Comparison of ENCODE assay signal across 21 cellular contexts in the genomic region with DNA sequence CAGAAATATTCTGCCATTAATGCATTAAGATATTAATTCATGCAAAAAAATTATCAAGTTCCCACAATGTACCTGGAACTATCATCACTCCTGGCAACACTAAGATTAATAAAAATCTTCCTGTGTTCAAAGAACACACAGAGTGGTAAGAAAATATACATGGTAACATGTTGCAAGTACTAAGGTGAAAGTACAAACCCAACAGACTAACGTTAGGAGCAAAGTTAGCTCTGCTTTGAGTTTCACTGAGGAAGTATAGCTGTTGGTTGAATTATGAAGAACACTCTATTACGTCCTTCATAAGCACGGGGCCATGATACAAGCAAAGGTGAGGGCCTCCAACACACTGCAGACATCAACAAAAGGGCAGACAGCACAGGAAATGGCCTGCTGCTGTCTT.
"Had no signal": no experiment of that assay in that cellular context is flagged by ENCODE, and none has a peak within 500 bp of the region (broad histone marks: within the 10 kb centered on the region; RNA-seq: fewer than 3 reads in every experiment).

No MANE protein-coding gene starts in this region.

- H3K9me3 ChIP-seq: sigmoid colon, stomach, thoracic aorta had no signal

- H3K27me3 Mint-ChIP-seq: dendritic cell treated with granulocyte-macrophage colony-stimulating factor and Interleukin-4, amounts not matched to agents 40 ng/mL and 50 ng/mL, for 4 days; effector memory CD8-positive, alpha-beta T cell; naive B cell had no signal

- H3K4me3 Mint-ChIP-seq: dendritic cell treated with granulocyte-macrophage colony-stimulating factor and Interleukin-4, amounts not matched to agents 40 ng/mL and 50 ng/mL, for 4 days; effector memory CD8-positive, alpha-beta T cell; naive B cell; neural crest cell had no signal

- H3K27ac ChIP-seq: foreskin keratinocyte, sigmoid colon, skin epidermis, stomach, thoracic aorta had no signal

- H3K27ac Mint-ChIP-seq: dendritic cell treated with granulocyte-macrophage colony-stimulating factor and Interleukin-4, amounts not matched to agents 40 ng/mL and 50 ng/mL, for 4 days had no signal

- H3K27me3 ChIP-seq: foreskin keratinocyte, sigmoid colon, stomach had no signal

- H3K4me1 ChIP-seq: foreskin keratinocyte had no signal

- FAIRE-seq: colon, kidney had no signal

- H3K4me3 ChIP-seq: sigmoid colon, skin epidermis, stomach, thoracic aorta had no signal

- H3K9me3 Mint-ChIP-seq: dendritic cell treated with granulocyte-macrophage colony-stimulating factor and Interleukin-4, amounts not matched to agents 40 ng/mL and 50 ng/mL, for 4 days; effector memory CD8-positive, alpha-beta T cell; naive B cell; neural crest cell had no signal

- ATAC-seq: effector memory CD8-positive, alpha-beta T cell; foreskin keratinocyte; left cardiac atrium; left ventricle myocardium superior had no signal

- DNase-seq: effector memory CD8-positive, alpha-beta T cell; erythroblast; foreskin keratinocyte; kidney; left cardiac atrium; left ventricle myocardium superior; mesendoderm; naive B cell; posterior cingulate gyrus; sigmoid colon; stimulated activated CD4-positive, alpha-beta T cell treated with anti-CD3 and anti-CD28 coated beads, Interleukin-2, amount 100 ng/mL, for 24 hours; stimulated activated CD4-positive, alpha-beta T cell treated with anti-CD3 and anti-CD28 coated beads, Interleukin-4, amount 100 ng/mL, for 4 hours; stimulated activated naive CD4-positive, alpha-beta T cell; stomach; substantia nigra; trophoblast cell had no signal
